Comparison of ENCODE assay signal across 9 cellular contexts in genomic region chr2:37636209-37637077, GRCh38. TPM values are rescaled to one million over a fixed set of nuclear protein-coding genes. Genes with fewer than 3 reads are reported as not detected.
DNase-seq lines count a peak whose midpoint lies in the region; ATAC-seq and TF ChIP-seq lines count a peak whose summit lies in the region.
"Had no signal": no experiment of that assay in that cellular context is flagged by ENCODE, and none has a peak within 500 bp of the region (broad histone marks: within the 10 kb centered on the region; RNA-seq: fewer than 3 reads in every experiment).

No MANE protein-coding gene starts in this region.

- no peak for TF ChIP-seq POLR2A in Peyer's patch (IDR thresholded peaks at IDR 0.05)

- H3K4me1 ChIP-seq in Peyer's patch: peaks cover 0 to 16% (median 8%) of the 10 kb centered on the region in 4 donors
- no peaks in the 10 kb centered on the region for H3K4me1 ChIP-seq in mucosa of descending colon (ENCODE audit: low read depth)
- no peaks in the 10 kb centered on the region for H3K4me1 ChIP-seq in aorta (ENCODE audit: control insufficient read depth in 1 of 2, insufficient read depth in 2 of 2, low read length in 2 of 2)
- H3K4me1 ChIP-seq in SJCRH30: peaks cover 15% of the 10 kb centered on the region

- TF ChIP-seq CTCF in Peyer's patch (IDR thresholded peaks at IDR 0.05) (no peak), mucosa of descending colon (IDR thresholded peaks at IDR 0.05) (no peak)

- H3K27ac ChIP-seq in Peyer's patch: peak overlapping the region in 3 of 4 donors; percentile 3 to 77 (median 20)
- no peak overlapping the region for H3K27ac ChIP-seq in aorta (ENCODE audit: low read depth in 1 of 2, low read length in 2 of 2)
- no peak overlapping the region for H3K27ac ChIP-seq in SJCRH30

- H3K9me3 ChIP-seq in Peyer's patch (no peaks in the 10 kb centered on the region), mucosa of descending colon (no peaks in the 10 kb centered on the region), aorta (ENCODE audit: control insufficient read depth, low read length) (no peaks in the 10 kb centered on the region), SJCRH30 (replicated peaks) (no peaks in the 10 kb centered on the region)

- H3K27me3 ChIP-seq in Peyer's patch: no peaks in the 10 kb centered on the region
- no peaks in the 10 kb centered on the region for H3K27me3 ChIP-seq in aorta (ENCODE audit: control insufficient read depth in 1 of 2, insufficient read depth in 2 of 2, low read length in 1 of 2)
- H3K27me3 ChIP-seq in SJCRH30: no peaks in the 10 kb centered on the region

- H3K4me3 ChIP-seq in Peyer's patch (no peak overlapping the region), mucosa of descending colon (no peak overlapping the region), aorta (ENCODE audit: low read length in 2 of 2) (no peak overlapping the region), SJCRH30 (no peak overlapping the region)

- H3K36me3 ChIP-seq in Peyer's patch: no peaks in the 10 kb centered on the region
- H3K36me3 ChIP-seq in mucosa of descending colon (ENCODE audit: low read depth): no peaks in the 10 kb centered on the region
- H3K36me3 ChIP-seq in aorta (ENCODE audit: control insufficient read depth in 1 of 2, insufficient read depth in 2 of 2, low read length in 1 of 2): peaks cover 0 to under 1% of the 10 kb centered on the region in 2 donors
- peaks cover 15% of the 10 kb centered on the region for H3K36me3 ChIP-seq in SJCRH30

- ATAC-seq in GM18502 (IDR thresholded peaks at IDR 0.05; ENCODE audit: poor library complexity, unreplicated experiment) (peak; percentile 18), GM21576 (IDR thresholded peaks at IDR 0.05; ENCODE audit: unreplicated experiment) (peak; percentile 23), mucosa of descending colon (peak; percentile 18), aorta (ENCODE audit: low FRiP score) (no peak)

- WGBS in aorta, 2 donors: 92 to 98% methylated on average over 4 of the region's 4 CpGs

- intact Hi-C loops in mucosa of descending colon (cut with DNase I, micrococcal nuclease) (no loop called here), aorta (cut with DNase I) (no loop called here)

- DNase-seq in Peyer's patch: no peak
- DNase-seq in mucosa of descending colon: no peak
- DNase-seq in aorta: no peak
- no peak for DNase-seq in NCI-H1417 treated with DMSO at 0.1 percent for 48 hours (lab: John Stamatoyannopoulos, UW)
- no peak for DNase-seq in SJCRH30
- DNase-seq in HUDEP-2 (lab: John Stamatoyannopoulos, UW; ENCODE audit: unreplicated experiment in 76 of 76): no peak
- DNase-seq: retina had no signal

RNA-seq across cellular contexts. Expression of gene CDC42EP3, which starts 35.0 kb away (rescaled TPM):
- total RNA-seq in Peyer's patch (1 to 10 TPM; 7.0 to 9.5 (median 7.6) TPM), mucosa of descending colon (10 to 100 TPM; 27.9 to 67.0 (median 30.1) TPM), aorta (10 to 100 TPM; 56.5 to 94.8 TPM)
- 10 to 100 TPM; 12.6 to 26.5 TPM for polyA plus RNA-seq in aorta
- total RNA-seq in SJCRH30 (2014; rRNA removed; shearing (Covaris generic)): 176 and 177 TPM in 2 replicates

Comparison
In these comparisons a context has a peak if more than half of its experiments do, and no peak if none do; other contexts are left out.
1. H3K27ac ChIP-seq: peak in Peyer's patch (3 of 4); none in aorta (0 of 2) and SJCRH30 (single experiment).